17 cellular contexts compared by ENCODE assay signal in genomic region chr12:2290091-2290490, GRCh38.
A peak's percentile ranks its signal among the peaks of the same experiment; 100 is the strongest.
DNase-seq lines count a peak whose midpoint lies in the region; ATAC-seq and TF ChIP-seq lines count a peak whose summit lies in the region.
"Had no signal": no experiment of that assay in that cellular context is flagged by ENCODE, and none has a peak within 500 bp of the region (broad histone marks: within the 10 kb centered on the region; RNA-seq: fewer than 3 reads in every experiment).

No MANE protein-coding gene starts in this region.

- H3K27me3 ChIP-seq in IMR-90 (ENCODE audit: control insufficient read depth, insufficient read depth, low read length) (no peaks in the 10 kb centered on the region), sigmoid colon (no peaks in the 10 kb centered on the region)

- ATAC-seq in IMR-90 (ENCODE audit: low read depth): no peak
- ATAC-seq in stimulated activated naive CD8-positive, alpha-beta T cell treated with anti-CD3 and anti-CD28 coated beads, Interleukin-15, amount 100 ng/mL, for 72 hours: no peak
- ATAC-seq: PC-3 had no signal

- dilution Hi-C loops in IMR-90 (cut with HindIII; ENCODE audit: low sequenced_read_pairs, unreplicated experiment): no loop called here

- TF ChIP-seq RAD21 in IMR-90 (IDR thresholded peaks at IDR 0.05; ENCODE audit: low read length): no peak

- CTCF ChIA-PET in IMR-90 (lab: Yijun Ruan, JAX): interaction anchor here (1.9 kb wide), 1 partner anchor 106 kb away, joined by 4 read pairs; no protein-coding TSS in a partner anchor

- no peak for TF ChIP-seq EP300 in sigmoid colon (IDR thresholded peaks at IDR 0.05)

- no peak overlapping the region for H3K4me2 ChIP-seq in IMR-90 (ENCODE audit: low read depth, low read length)

- peaks cover 79% of the 10 kb centered on the region for H3K4me1 Mint-ChIP-seq in CD14-positive monocyte
- peaks cover 76% of the 10 kb centered on the region for H3K4me1 Mint-ChIP-seq in dendritic cell treated with granulocyte-macrophage colony-stimulating factor and Interleukin-4, amounts not matched to agents 40 ng/mL and 50 ng/mL, for 4 days (ENCODE audit: low read depth)
- H3K4me1 Mint-ChIP-seq in stimulated activated naive CD8-positive, alpha-beta T cell treated with anti-CD3 and anti-CD28 coated beads, Interleukin-15, amount 100 ng/mL, for 72 hours: peaks cover 12% of the 10 kb centered on the region

- no peak overlapping the region for H3K27ac ChIP-seq in IMR-90 (ENCODE audit: insufficient read depth, low read length)
- H3K27ac ChIP-seq in sigmoid colon: peak overlapping the region in 3 of 4 donors; percentile 77 to 89 (median 87)
- H3K27ac ChIP-seq: GM23248 had no signal

- H3K36me3 ChIP-seq in IMR-90 (ENCODE audit: control insufficient read depth, insufficient read depth, low read length) (no peaks in the 10 kb centered on the region), sigmoid colon (no peaks in the 10 kb centered on the region)

- WGBS in IMR-90 (ENCODE audit: extremely low coverage in 2 of 2, insufficient read length in 1 of 2), 2 experiments: 86% methylated on average over 3 of the region's 4 CpGs; no CpG with 5 or more reads in 1 of the 2 experiments
- WGBS in sigmoid colon, 2 donors: 74 to 91% methylated on average over 4 of the region's 4 CpGs

- TF ChIP-seq CTCF in CD14-positive monocyte (IDR thresholded peaks at IDR 0.05): no peak
- TF ChIP-seq CTCF in IMR-90 (conservative IDR thresholded peaks at IDR 0.05; ENCODE audit: low read depth, low read length): no peak
- TF ChIP-seq CTCF in sigmoid colon (IDR thresholded peaks at IDR 0.05): no peak

- DNase-seq in CD14-positive monocyte (ENCODE audit: low spot score): no peak
- DNase-seq in IMR-90: no peak
- peak; percentile 53 for DNase-seq in sigmoid colon
- no peak for DNase-seq in stimulated activated naive CD8-positive, alpha-beta T cell treated with anti-CD3 and anti-CD28 coated beads, Interleukin-15, amount 100 ng/mL, for 72 hours
- no peak for DNase-seq in NCI-H510A (lab: John Stamatoyannopoulos, UW)
- no peak for DNase-seq in pons (ENCODE audit: low spot score)
- DNase-seq: DMS 273 treated with DMSO at 0.1 percent for 48 hours, DND-41, GM23248, HCEC 1CT, NCI-H1436 treated with DMSO at 0.1 percent for 48 hours, NCI-H2029, NCI-H774, PC-3, RPMI8226, SIG-M5 had no signal

- no peak overlapping the region for H2AK9ac ChIP-seq in IMR-90 (replicated peaks; ENCODE audit: low read depth, low read length, poor library complexity)

- peaks cover 0 to 1% (median under 1%) of the 10 kb centered on the region in 3 donors for H3K27me3 Mint-ChIP-seq in CD14-positive monocyte (ENCODE audit: low read depth in 3 of 3)
- H3K27me3 Mint-ChIP-seq in dendritic cell treated with granulocyte-macrophage colony-stimulating factor and Interleukin-4, amounts not matched to agents 40 ng/mL and 50 ng/mL, for 4 days: no peaks in the 10 kb centered on the region
- peaks cover 1% of the 10 kb centered on the region for H3K27me3 Mint-ChIP-seq in stimulated activated naive CD8-positive, alpha-beta T cell treated with anti-CD3 and anti-CD28 coated beads, Interleukin-15, amount 100 ng/mL, for 72 hours

- H3K4me3 Mint-ChIP-seq in CD14-positive monocyte: no peak overlapping the region
- no peak overlapping the region for H3K4me3 Mint-ChIP-seq in dendritic cell treated with granulocyte-macrophage colony-stimulating factor and Interleukin-4, amounts not matched to agents 40 ng/mL and 50 ng/mL, for 4 days
- H3K4me3 Mint-ChIP-seq in stimulated activated naive CD8-positive, alpha-beta T cell treated with anti-CD3 and anti-CD28 coated beads, Interleukin-15, amount 100 ng/mL, for 72 hours: no peak overlapping the region

- peak overlapping the region; percentile 19; the same call in 1 of the 3 replicates for H2BK15ac ChIP-seq in IMR-90 (ENCODE audit: low read depth, low read length)

- H2BK5ac ChIP-seq in IMR-90 (ENCODE audit: low read depth, low read length, poor library complexity, severe bottlenecking): no peak overlapping the region

- peaks cover 36% of the 10 kb centered on the region for H3K4me1 ChIP-seq in IMR-90 (ENCODE audit: control insufficient read depth, insufficient read depth, low read length)
- H3K4me1 ChIP-seq in sigmoid colon: peaks cover 0 to 96% (median 87%) of the 10 kb centered on the region in 4 donors

- no peak overlapping the region for H3K18ac ChIP-seq in IMR-90 (ENCODE audit: low read depth, low read length)

- peaks cover 0 to 21% of the 10 kb centered on the region in 2 experiments; a peak in 1 of 4 replicates for H3K79me1 ChIP-seq in IMR-90 (ENCODE audit: low read depth in 1 of 2, low read length in 2 of 2)

- H3K4ac ChIP-seq in IMR-90 (ENCODE audit: low read depth, low read length): no peak overlapping the region

- no peak for TF ChIP-seq POLR2A in IMR-90 (IDR thresholded peaks at IDR 0.05; ENCODE audit: low read depth, low read length)
- no peak for TF ChIP-seq POLR2A in sigmoid colon (IDR thresholded peaks at IDR 0.05)

- no peak overlapping the region for H3K56ac ChIP-seq in IMR-90 (ENCODE audit: extremely low read depth, insufficient read depth, low read length)

- H4K5ac ChIP-seq in IMR-90 (ENCODE audit: low read depth, low read length): no peak overlapping the region

- peaks cover 0 to 4% (median 0%) of the 10 kb centered on the region in 7 donors for H3K9me3 Mint-ChIP-seq in CD14-positive monocyte
- H3K9me3 Mint-ChIP-seq in dendritic cell treated with granulocyte-macrophage colony-stimulating factor and Interleukin-4, amounts not matched to agents 40 ng/mL and 50 ng/mL, for 4 days: no peaks in the 10 kb centered on the region
- H3K9me3 Mint-ChIP-seq in stimulated activated naive CD8-positive, alpha-beta T cell treated with anti-CD3 and anti-CD28 coated beads, Interleukin-15, amount 100 ng/mL, for 72 hours: no peaks in the 10 kb centered on the region

- H3K23ac ChIP-seq in IMR-90 (ENCODE audit: low read depth, low read length): no peak overlapping the region

- H3K36me3 Mint-ChIP-seq in CD14-positive monocyte: no peaks in the 10 kb centered on the region
- no peaks in the 10 kb centered on the region for H3K36me3 Mint-ChIP-seq in dendritic cell treated with granulocyte-macrophage colony-stimulating factor and Interleukin-4, amounts not matched to agents 40 ng/mL and 50 ng/mL, for 4 days (ENCODE audit: low read depth)

- H2AK5ac ChIP-seq in IMR-90 (ENCODE audit: low read depth, low read length): no peak overlapping the region

- POLR2A ChIA-PET in IMR-90 (lab: Charles Lee; ENCODE audit: unreplicated experiment): no interaction called here

- H4K8ac ChIP-seq in IMR-90 (ENCODE audit: low read depth in 2 of 2, low read length in 2 of 2): no peak overlapping the region

- H2BK20ac ChIP-seq in IMR-90 (ENCODE audit: low read depth, low read length): no peak overlapping the region

- no peak overlapping the region for H2AFZ ChIP-seq in IMR-90 (replicated peaks; ENCODE audit: low read length, poor library complexity)
- H2AFZ ChIP-seq: GM23248 had no signal

- no peak overlapping the region for H4K91ac ChIP-seq in IMR-90 (ENCODE audit: insufficient read depth, low read depth, low read length)

- H3K9me3 ChIP-seq in IMR-90 (ENCODE audit: control insufficient read depth, insufficient read depth, low read length) (no peaks in the 10 kb centered on the region), sigmoid colon (no peaks in the 10 kb centered on the region)

- H3K4me3 ChIP-seq in IMR-90 (ENCODE audit: insufficient read depth, low read depth, low read length) (no peak overlapping the region), sigmoid colon (no peak overlapping the region)
- H3K4me3 ChIP-seq: GM23248 had no signal

- H4K20me1 ChIP-seq in IMR-90 (ENCODE audit: insufficient read depth, low read length): no peaks in the 10 kb centered on the region

- BruUV-seq in IMR-90 (replicated peaks; lab: Mats Ljungman, UMichigan): no TSS peak

- in situ Hi-C loops in IMR-90 (cut with MboI; ENCODE audit: low sequenced_read_pairs): loop anchor here (25.0 kb wide), 2 partner anchors 478 to 628 kb away; partner anchors contain the start of gene LRTM2

- H2BK120ac ChIP-seq in IMR-90 (ENCODE audit: low read depth, low read length): no peak overlapping the region

- H3K14ac ChIP-seq in IMR-90 (replicated peaks; ENCODE audit: low read depth, low read length): no peak overlapping the region

- intact Hi-C loops in CD14-positive monocyte (cut with micrococcal nuclease) (no loop called here), IMR-90 (cut with micrococcal nuclease) (no loop called here), sigmoid colon (cut with DNase I) (loop anchor here (5.0 kb wide), 1 partner anchor 87 kb away; no protein-coding TSS in a partner anchor)
- intact Hi-C loops in dendritic cell treated with granulocyte-macrophage colony-stimulating factor and Interleukin-4, amounts not matched to agents 40 ng/mL and 50 ng/mL, for 4 days (cut with micrococcal nuclease): no loop called here

- peaks cover 24% of the 10 kb centered on the region for H3K9me1 ChIP-seq in IMR-90 (ENCODE audit: insufficient read depth, low read length)

- no peak overlapping the region for H3K9ac ChIP-seq in IMR-90 (ENCODE audit: low read depth, low read length)
- H3K9ac ChIP-seq: GM23248 had no signal

- H3K27ac Mint-ChIP-seq in CD14-positive monocyte: peak overlapping the region in 6 of 7 donors; percentile 21 to 75 (median 60)
- peak overlapping the region; percentile 65 for H3K27ac Mint-ChIP-seq in dendritic cell treated with granulocyte-macrophage colony-stimulating factor and Interleukin-4, amounts not matched to agents 40 ng/mL and 50 ng/mL, for 4 days
- H3K27ac Mint-ChIP-seq in stimulated activated naive CD8-positive, alpha-beta T cell treated with anti-CD3 and anti-CD28 coated beads, Interleukin-15, amount 100 ng/mL, for 72 hours: no peak overlapping the region

TF ChIP-seq in IMR-90, 13 proteins besides CTCF, POLR2A, EP300 and RAD21:
- no peak for TF ChIP-seq ELK1 (IDR thresholded peaks at IDR 0.05; ENCODE audit: borderline replicate concordance, low read depth, low read length)

Comparison
In these comparisons a context has a peak if more than half of its experiments do, and no peak if none do; other contexts are left out.
1. H3K27ac Mint-ChIP-seq: peak in CD14-positive monocyte (6 of 7) and dendritic cell treated with granulocyte-macrophage colony-stimulating factor and Interleukin-4, amounts not matched to agents 40 ng/mL and 50 ng/mL, for 4 days (single experiment); none in stimulated activated naive CD8-positive, alpha-beta T cell treated with anti-CD3 and anti-CD28 coated beads, Interleukin-15, amount 100 ng/mL, for 72 hours (0 of 2).